Comparison of ENCODE assay signal across 13 cellular contexts in genomic region chr17:48553190-48553547, GRCh38. TPM values are rescaled to one million over a fixed set of nuclear protein-coding genes. Genes with fewer than 3 reads are reported as not detected.
DNase-seq lines count a peak whose midpoint lies in the region; TF ChIP-seq lines count a peak whose summit lies in the region.
"Had no signal": no experiment of that assay in that cellular context is flagged by ENCODE, and none has a peak within 500 bp of the region (broad histone marks: within the 10 kb centered on the region; RNA-seq: fewer than 3 reads in every experiment).

No MANE protein-coding gene starts in this region.

- no peaks in the 10 kb centered on the region for H3K9me3 Mint-ChIP-seq in nephron progenitor cell

- peak overlapping the region; percentile 99 for H3K27ac Mint-ChIP-seq in nephron progenitor cell

- peak overlapping the region in 1 of 2 donors; percentile 43 for H3K4me3 ChIP-seq in duodenal mucosa (ENCODE audit: low read depth in 1 of 2, low read length in 2 of 2)
- H3K4me3 ChIP-seq: SJCRH30 had no signal

- H3K36me3 ChIP-seq in duodenal mucosa (ENCODE audit: control insufficient read depth in 1 of 2, insufficient read depth in 2 of 2, low read length in 2 of 2), result no peaks in the 10 kb centered on the region

- TF ChIP-seq CTCF in nephron progenitor cell (IDR thresholded peaks at IDR 0.05), result no peak

- peak; percentile 42 for DNase-seq in ELF-1 (ENCODE audit: low read depth, low spot score)
- no peak for DNase-seq in nephron progenitor cell
- no peak for DNase-seq in posterior vena cava (ENCODE audit: low spot score)
- DNase-seq in stimulated activated CD4-positive, alpha-beta T cell treated with anti-CD3 and anti-CD28 coated beads, Interleukin-4, amount 100 ng/mL, for 4 hours, result no peak
- DNase-seq in middle frontal gyrus (ENCODE audit: extremely low spot score, low spot score), result no peak
- DNase-seq: activated naive CD4-positive, alpha-beta T cell treated with anti-CD3 and anti-CD28 coated beads, Interleukin-2, amount 50 U/mL, for 16 hours; cortex of kidney; DND-41; Karpas-422; NCI-H1694; SJCRH30 had no signal

- H3K27ac ChIP-seq in duodenal mucosa (ENCODE audit: low read depth, low read length), result peak overlapping the region; percentile 50
- H3K27ac ChIP-seq: SJCRH30 had no signal

- peaks cover 43% of the 10 kb centered on the region for H3K36me3 Mint-ChIP-seq in nephron progenitor cell (ENCODE audit: low read depth)

- intact Hi-C loops in posterior vena cava (cut with DNase I), result no loop called here

- H3K4me3 Mint-ChIP-seq in nephron progenitor cell, result peak overlapping the region; percentile 99

- peaks cover 35 to 63% of the 10 kb centered on the region in 2 donors for H3K27me3 ChIP-seq in duodenal mucosa (ENCODE audit: control insufficient read depth in 1 of 2, insufficient read depth in 2 of 2, low read length in 2 of 2)
- H3K27me3 ChIP-seq: SJCRH30 had no signal

- no peaks in the 10 kb centered on the region for H3K27me3 Mint-ChIP-seq in nephron progenitor cell (ENCODE audit: low read depth, poor library complexity)

- peaks cover 96% of the 10 kb centered on the region for H3K4me1 Mint-ChIP-seq in nephron progenitor cell

- H3K9ac ChIP-seq in duodenal mucosa (ENCODE audit: low read depth in 1 of 2, low read length in 2 of 2), result no peak overlapping the region

- no peaks in the 10 kb centered on the region for H3K9me3 ChIP-seq in duodenal mucosa (ENCODE audit: control insufficient read depth in 1 of 2, low read length in 2 of 2)
- H3K9me3 ChIP-seq: SJCRH30 had no signal

- H3K4me1 ChIP-seq in duodenal mucosa (ENCODE audit: control insufficient read depth in 1 of 2, insufficient read depth in 2 of 2, low read length in 2 of 2), result peaks cover 8 to 12% of the 10 kb centered on the region in 2 donors

RNA-seq across cellular contexts. Expression of gene HOXB2, which starts 8.3 kb away (rescaled TPM):
- total RNA-seq in posterior vena cava, result 10 to 100 TPM; 18.9 to 22.3 TPM

RNA-seq across cellular contexts. Expression of gene HOXB1, which starts 22.4 kb away (rescaled TPM):
- not detected for total RNA-seq in posterior vena cava
- total RNA-seq: osteoblast, SJCRH30 had no signal

RNA-seq across cellular contexts. Expression of gene HOXB4, which starts 25.0 kb away (rescaled TPM):
- 1 to 10 TPM; 5.0 to 6.9 TPM for total RNA-seq in posterior vena cava

RNA-seq across cellular contexts. Expression of gene HOXB3, which starts 36.9 kb away (rescaled TPM):
- 10 to 100 TPM; 16.0 to 23.6 TPM for total RNA-seq in posterior vena cava

RNA-seq across cellular contexts. Expression of gene HOXB5, which starts 40.4 kb away (rescaled TPM):
- 1 to 10 TPM; 1.1 to 2.8 TPM for total RNA-seq in posterior vena cava
- total RNA-seq: osteoblast had no signal
